8 cellular contexts compared by ENCODE assay signal in the genomic region with DNA sequence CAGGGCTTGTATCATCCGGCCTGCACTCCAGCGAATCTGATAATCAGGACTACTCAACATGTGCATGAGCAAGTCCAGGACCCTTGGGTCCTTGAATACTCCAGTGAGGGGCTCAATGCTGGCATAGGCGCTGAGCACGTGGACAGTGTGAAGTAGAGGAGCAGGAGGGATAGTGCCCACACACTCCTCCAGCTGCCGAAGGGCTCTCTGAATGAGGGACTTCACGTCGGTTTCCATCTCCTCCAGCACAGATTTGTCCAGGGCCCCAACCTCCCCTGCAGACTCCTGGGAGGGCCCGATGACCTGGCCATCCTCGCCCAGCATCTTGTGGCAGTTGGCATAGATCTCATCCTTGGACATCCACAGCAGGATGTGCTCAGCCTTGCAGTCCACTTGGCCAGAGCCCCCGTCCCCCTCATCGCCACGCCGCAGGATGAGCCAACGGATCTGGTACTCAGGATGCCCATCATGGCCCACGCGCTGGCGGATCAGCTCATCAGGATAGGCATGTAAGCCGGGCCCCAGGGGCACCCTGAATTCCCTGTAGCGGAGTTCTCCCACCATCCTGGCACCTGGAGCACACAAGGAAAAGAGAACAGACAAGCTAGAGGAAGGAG. TPM values are rescaled to one million over a fixed set of nuclear protein-coding genes. Genes with fewer than 3 reads are reported as not detected.
DNase-seq lines count a peak whose midpoint lies in the region; ATAC-seq and TF ChIP-seq lines count a peak whose summit lies in the region.

No MANE protein-coding gene starts in this region.

- H3K4ac ChIP-seq in mesendoderm (ENCODE audit: low read depth, low read length): no peak overlapping the region

- H3K4me3 ChIP-seq in cardiac muscle cell (peak overlapping the region; percentile 50), astrocyte of the cerebellum (ENCODE audit: low read depth, low read length) (peak overlapping the region; percentile 85), mesendoderm (ENCODE audit: low read length) (no peak overlapping the region), uterus (no peak overlapping the region)

- peaks cover 12% of the 10 kb centered on the region for H3K79me1 ChIP-seq in mesendoderm (ENCODE audit: low read length)

- ATAC-seq in Right ventricle myocardium inferior: no peak
- ATAC-seq in GM19467 (IDR thresholded peaks at IDR 0.05; ENCODE audit: unreplicated experiment): no peak

- intact Hi-C loops in Right ventricle myocardium inferior (cut with DNase I) (loop anchor here (2.0 to 5.0 kb wide), 2 partner anchors 16 to 90 kb away; no protein-coding TSS in a partner anchor), uterus (cut with DNase I; ENCODE audit: low total_unique reads) (no loop called here)

- no peak for TF ChIP-seq POLR2A in uterus (IDR thresholded peaks at IDR 0.05)

- H3K4me1 ChIP-seq in cardiac muscle cell (ENCODE audit: low read depth) (peaks cover 11% of the 10 kb centered on the region), mesendoderm (ENCODE audit: control insufficient read depth, low read depth, low read length) (peaks cover 4% of the 10 kb centered on the region), uterus (peaks cover 0 to 4% of the 10 kb centered on the region in 2 donors)

- no peak overlapping the region for H3K18ac ChIP-seq in mesendoderm (ENCODE audit: low read length)

- peak overlapping the region; percentile 98 for H3K9ac ChIP-seq in mesendoderm (ENCODE audit: low read length)

- no peak overlapping the region for H4K5ac ChIP-seq in mesendoderm (ENCODE audit: low read length)

- H3K27me3 ChIP-seq in cardiac muscle cell (no peaks in the 10 kb centered on the region), mesendoderm (ENCODE audit: insufficient read depth, low read length, poor library complexity) (no peaks in the 10 kb centered on the region), uterus (no peaks in the 10 kb centered on the region)

- H3K36me3 ChIP-seq in cardiac muscle cell (peaks cover 21% of the 10 kb centered on the region), mesendoderm (ENCODE audit: control insufficient read depth, insufficient read depth, low read length) (peaks cover 2% of the 10 kb centered on the region), uterus (no peaks in the 10 kb centered on the region)

- H4K8ac ChIP-seq in mesendoderm (ENCODE audit: low read depth, low read length): no peak overlapping the region

- H3K56ac ChIP-seq in mesendoderm (ENCODE audit: low read length): peak overlapping the region; percentile 94

- in situ Hi-C loops in astrocyte of the cerebellum (cut with HindIII; ENCODE audit: low sequenced_read_pairs): no loop called here

- peak overlapping the region; percentile 11 for H2AK5ac ChIP-seq in mesendoderm (ENCODE audit: low read length)

- H3K27ac ChIP-seq in cardiac muscle cell (peak overlapping the region; percentile 90), mesendoderm (ENCODE audit: low read depth, low read length) (no peak overlapping the region), uterus (peak overlapping the region; percentile 92 to 97)

- no peak overlapping the region for H2BK120ac ChIP-seq in mesendoderm (ENCODE audit: low read depth, low read length)

- peak overlapping the region; percentile 55 for H3K23ac ChIP-seq in mesendoderm (ENCODE audit: low read length)

- TF ChIP-seq CTCF in cardiac muscle cell (IDR thresholded peaks at IDR 0.05; ENCODE audit: low read depth, low read length): no peak
- TF ChIP-seq CTCF in astrocyte of the cerebellum (IDR thresholded peaks at IDR 0.05; ENCODE audit: low read depth, low read length, missing control alignments): no peak
- TF ChIP-seq CTCF in uterus (IDR thresholded peaks at IDR 0.05): no peak
- no peak for TF ChIP-seq CTCF in GM10266 (IDR thresholded peaks at IDR 0.05; ENCODE audit: control insufficient read depth, insufficient read depth, low read depth, missing control alignments)

- H3K9me3 ChIP-seq in cardiac muscle cell (ENCODE audit: low read depth): no peaks in the 10 kb centered on the region
- H3K9me3 ChIP-seq in uterus: no peaks in the 10 kb centered on the region

- no CpG with 5 or more reads among the region's 19 CpGs for WGBS in mesendoderm (ENCODE audit: extremely low coverage, insufficient coverage, low lambda C conversion rate)

- H3K4me2 ChIP-seq in mesendoderm (ENCODE audit: low read length): no peak overlapping the region

- no peak overlapping the region for H2BK5ac ChIP-seq in mesendoderm (ENCODE audit: low read length)

- DNase-seq in cardiac muscle cell (ENCODE audit: low read depth in 1 of 2, low spot score in 1 of 2) (no peak), Right ventricle myocardium inferior (ENCODE audit: missing footprints) (no peak), astrocyte of the cerebellum (ENCODE audit: low read depth) (no peak), mesendoderm (no peak), uterus (peak in 1 of 2 donors; percentile 34), GM10266 (ENCODE audit: extremely low spot score) (no peak), Kasumi-1 (lab: John Stamatoyannopoulos, UW) (no peak)

- no peak overlapping the region for H2BK15ac ChIP-seq in mesendoderm (replicated peaks; ENCODE audit: low read depth)

- H3K79me2 ChIP-seq in mesendoderm (ENCODE audit: control insufficient read depth, insufficient read depth, low read length): peaks cover 3% of the 10 kb centered on the region

RNA-seq across cellular contexts. Expression of gene CUL7, which starts 1.3 kb away (rescaled TPM):
- 43.5 and 65.8 TPM in 2 replicates for total RNA-seq in cardiac muscle cell
- 33.1 and 44.9 TPM in 2 replicates for polyA plus RNA-seq in cardiac muscle cell
- total RNA-seq in Right ventricle myocardium inferior: 7.3 TPM
- 5.4 TPM for polyA plus RNA-seq in mesendoderm (2013, experiment 1 of 2)
- polyA plus RNA-seq in mesendoderm (2013, experiment 2 of 2): 5.2 TPM
- 10 to 100 TPM in 2 of 4 donors, 1 to 10 TPM in 2; 6.4 to 65.1 (median 18.9) TPM for total RNA-seq in uterus

RNA-seq across cellular contexts. Expression of gene MRPL2, which starts 6.9 kb away (rescaled TPM):
- total RNA-seq in cardiac muscle cell (49.1 and 76.8 TPM in 2 replicates), Right ventricle myocardium inferior (99.7 TPM), uterus (10 to 100 TPM; 14.4 to 44.4 (median 16.1) TPM)
- 148 and 188 TPM in 2 replicates for polyA plus RNA-seq in cardiac muscle cell
- 59.0 TPM for polyA plus RNA-seq in mesendoderm (2013, experiment 1 of 2)
- 62.6 TPM for polyA plus RNA-seq in mesendoderm (2013, experiment 2 of 2)

RNA-seq across cellular contexts. Expression of gene KLC4, which starts 7.1 kb away (rescaled TPM):
- 44.3 and 57.2 TPM in 2 replicates for total RNA-seq in cardiac muscle cell
- polyA plus RNA-seq in cardiac muscle cell: 38.4 and 60.5 TPM in 2 replicates
- total RNA-seq in Right ventricle myocardium inferior: 30.0 TPM
- polyA plus RNA-seq in mesendoderm (2013, experiment 1 of 2): 11.9 TPM
- polyA plus RNA-seq in mesendoderm (2013, experiment 2 of 2): 12.4 TPM
- total RNA-seq in uterus: 10 to 100 TPM in 3 of 4 donors, 1 to 10 TPM in 1; 2.8 to 30.6 (median 27.2) TPM

RNA-seq across cellular contexts. Expression of gene PTK7, which starts 23.8 kb away (rescaled TPM):
- total RNA-seq in cardiac muscle cell (103 and 115 TPM in 2 replicates), Right ventricle myocardium inferior (1.7 TPM), uterus (100 to 1,000 TPM in 3 of 4 donors, 10 to 100 TPM in 1; 53.8 to 247 (median 153) TPM)
- 75.8 and 88.0 TPM in 2 replicates for polyA plus RNA-seq in cardiac muscle cell
- 62.6 TPM for polyA plus RNA-seq in mesendoderm (2013, experiment 1 of 2)
- polyA plus RNA-seq in mesendoderm (2013, experiment 2 of 2): 63.6 TPM

RNA-seq across cellular contexts. Expression of gene RRP36, which starts 30.9 kb away (rescaled TPM):
- total RNA-seq in cardiac muscle cell (67.3 and 108 TPM in 2 replicates), Right ventricle myocardium inferior (26.1 TPM), uterus (10 to 100 TPM; 30.5 to 57.2 (median 45.9) TPM)
- polyA plus RNA-seq in cardiac muscle cell: 63.8 and 77.1 TPM in 2 replicates
- 126 TPM for polyA plus RNA-seq in mesendoderm (2013, experiment 1 of 2)
- 127 TPM for polyA plus RNA-seq in mesendoderm (2013, experiment 2 of 2)

Comparison
In these comparisons a context has a peak if more than half of its experiments do, and no peak if none do; other contexts are left out.
1. H3K4me3 ChIP-seq: peak in cardiac muscle cell (single experiment) and astrocyte of the cerebellum (single experiment); none in mesendoderm (single experiment) and uterus (0 of 2).